In genomic region chr20:38433304-38433972, GRCh38 we compare ENCODE assay signal across 1 cellular context.
TF ChIP-seq lines count a peak whose summit lies in the region.

No MANE protein-coding gene starts in this region.

TF ChIP-seq in IMR-90, 13 proteins besides CTCF, POLR2A, EP300 and RAD21 (continued from another document):
- TF ChIP-seq ELK1 (IDR thresholded peaks at IDR 0.05; ENCODE audit: borderline replicate concordance, low read depth, low read length) (no peak), MAZ (IDR thresholded peaks at IDR 0.05; ENCODE audit: borderline replicate concordance, low read depth, low read length) (no peak), SMC3 (IDR thresholded peaks at IDR 0.05; ENCODE audit: low read depth, low read length) (no peak), NFE2L2 (IDR thresholded peaks at IDR 0.05; ENCODE audit: low read depth, low read length) (no peak), FOS (IDR thresholded peaks at IDR 0.05; ENCODE audit: low read depth, low read length) (no peak)
